In the genomic region with DNA sequence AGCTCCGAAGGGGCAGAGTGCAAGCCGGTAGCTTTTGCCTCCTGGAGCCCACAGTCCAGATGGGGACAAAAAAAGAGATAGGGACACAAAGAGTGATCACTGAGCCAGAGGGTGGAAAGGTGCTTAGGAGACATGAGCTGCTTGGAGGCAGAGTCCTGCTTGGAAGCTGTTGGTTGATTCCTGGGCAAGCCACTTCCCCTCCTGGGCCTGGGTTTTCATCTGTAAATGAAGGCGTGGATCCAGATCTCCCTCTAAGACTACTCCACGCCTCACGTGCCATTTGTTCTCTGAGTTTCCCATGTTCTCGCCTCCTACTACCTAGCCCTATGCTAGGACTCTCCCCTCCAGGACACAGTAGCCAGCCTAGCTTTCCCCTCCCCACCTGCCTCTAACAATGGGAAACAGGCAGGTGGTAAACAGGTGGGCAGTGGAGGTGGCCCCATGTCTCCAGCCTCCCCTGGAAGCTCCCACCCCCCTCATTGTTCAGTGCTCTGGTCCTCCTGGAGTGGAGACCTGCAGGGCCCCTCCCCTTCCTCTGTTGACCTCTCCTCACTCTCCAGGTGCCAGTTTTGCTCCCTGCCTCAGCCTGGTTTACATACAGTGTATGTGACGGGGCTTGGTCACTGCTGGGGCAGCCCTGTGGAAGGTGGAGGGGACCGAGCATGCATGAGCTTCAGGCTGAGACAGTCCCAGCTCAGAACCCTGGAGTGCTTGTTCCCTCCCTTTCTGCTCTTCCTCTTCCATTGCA, we compare ENCODE assay signal across 25 cellular contexts. TPM values are rescaled to one million over a fixed set of nuclear protein-coding genes. Genes with fewer than 3 reads are reported as not detected.
DNase-seq lines count a peak whose midpoint lies in the region; ATAC-seq and TF ChIP-seq lines count a peak whose summit lies in the region.
"Had no signal": no experiment of that assay in that cellular context is flagged by ENCODE, and none has a peak within 500 bp of the region (broad histone marks: within the 10 kb centered on the region; RNA-seq: fewer than 3 reads in every experiment).

No MANE protein-coding gene starts in this region.

- no peak overlapping the region for H2AFZ ChIP-seq in GM23248

- H3K4me3 ChIP-seq in right lobe of liver (peak overlapping the region; percentile 68 to 88 (median 74)), sigmoid colon (no peak overlapping the region), GM23248 (no peak overlapping the region)

- H3K27me3 ChIP-seq in right lobe of liver = no peaks in the 10 kb centered on the region
- no peaks in the 10 kb centered on the region for H3K27me3 ChIP-seq in sigmoid colon
- H3K27me3 ChIP-seq in GM23248 (replicated peaks; ENCODE audit: insufficient read depth) = no peaks in the 10 kb centered on the region

- H3K36me3 ChIP-seq in right lobe of liver (peaks cover 0 to 70% (median 32%) of the 10 kb centered on the region in 4 donors), sigmoid colon (no peaks in the 10 kb centered on the region), GM23248 (ENCODE audit: low read depth) (no peaks in the 10 kb centered on the region)

- no peak for TF ChIP-seq EP300 in sigmoid colon (IDR thresholded peaks at IDR 0.05)

- intact Hi-C loops in cardiac septum (cut with DNase I) = no loop called here
- intact Hi-C loops in left ventricle myocardium superior (cut with micrococcal nuclease) = no loop called here
- intact Hi-C loops in right lobe of liver (cut with DNase I) = no loop called here
- intact Hi-C loops in sigmoid colon (cut with DNase I) = no loop called here

- TF ChIP-seq POLR2A in right lobe of liver (IDR thresholded peaks at IDR 0.05) (no peak), sigmoid colon (IDR thresholded peaks at IDR 0.05) (no peak)

- TF ChIP-seq CTCF in right lobe of liver (IDR thresholded peaks at IDR 0.05) (no peak), sigmoid colon (IDR thresholded peaks at IDR 0.05) (no peak)

- H3K27ac ChIP-seq in right lobe of liver = no peak overlapping the region
- H3K27ac ChIP-seq in sigmoid colon = no peak overlapping the region
- H3K27ac ChIP-seq in GM23248 = no peak overlapping the region
- H3K27ac ChIP-seq: RWPE1 had no signal

- H3F3A ChIP-seq in GM23248 (ENCODE audit: insufficient read depth) = no peaks in the 10 kb centered on the region

- DNase-seq in cardiac septum (ENCODE audit: low spot score) = peak; percentile 19
- no peak for DNase-seq in left ventricle myocardium superior
- peak in 2 of 3 donors; percentile 47 to 51 for DNase-seq in right lobe of liver
- peak; percentile 35 for DNase-seq in sigmoid colon
- DNase-seq in HUDEP-2 (lab: John Stamatoyannopoulos, UW; ENCODE audit: unreplicated experiment in 76 of 76) = no peak
- no peak for DNase-seq in GM23248
- DNase-seq: DMS153, DND-41, H7, IMR-90, KG1, NCI-H1048, NCI-H1417 treated with DMSO at 0.1 percent for 48 hours, NCI-H1694 treated with DMSO at 0.1 percent for 48 hours, NCI-H2081, NCI-H2227 treated with DMSO at 0.1 percent for 48 hours, NCI-H526 treated with DMSO at 0.1 percent for 48 hours, SHP77 treated with DMSO at 0.1 percent for 48 hours had no signal

- in situ Hi-C loops in GM23248 (cut with MboI) = no loop called here

- H3K4me1 ChIP-seq in right lobe of liver (peaks cover 0 to 40% (median 1%) of the 10 kb centered on the region in 4 donors), sigmoid colon (no peaks in the 10 kb centered on the region), GM23248 (ENCODE audit: insufficient read depth) (no peaks in the 10 kb centered on the region)

- H3K4me2 ChIP-seq in GM23248 (ENCODE audit: unreplicated experiment) = no peak overlapping the region

- no peaks in the 10 kb centered on the region for H3K9me2 ChIP-seq in GM23248 (ENCODE audit: insufficient read depth)

- ATAC-seq in left ventricle myocardium superior = no peak
- peak; percentile 0 to 18 (median 4) for ATAC-seq in right lobe of liver
- no peak for ATAC-seq in HG02571 (IDR thresholded peaks at IDR 0.05; ENCODE audit: unreplicated experiment)
- ATAC-seq: Panc1 had no signal

- no peaks in the 10 kb centered on the region for H3K79me2 ChIP-seq in GM23248 (ENCODE audit: insufficient read depth)

- 29% methylated on average over 2 of the region's 8 CpGs for WGBS in right lobe of liver (ENCODE audit: insufficient coverage, low coverage, low lambda C conversion rate, missing lambda C conversion rate)
- 81 to 86% methylated on average over 8 of the region's 8 CpGs for WGBS in sigmoid colon, 2 donors
- 69 to 76% methylated on average over 8 of the region's 8 CpGs for WGBS in GM23248 (ENCODE audit: low coverage in 1 of 2, low lambda C conversion rate in 2 of 2, missing lambda C conversion rate in 2 of 2), 2 experiments

- no peak overlapping the region for H3K9ac ChIP-seq in GM23248

- H3K9me3 ChIP-seq in right lobe of liver (no peaks in the 10 kb centered on the region), sigmoid colon (peaks cover 3 to 23% (median 11%) of the 10 kb centered on the region in 4 donors), GM23248 (ENCODE audit: low read depth) (no peaks in the 10 kb centered on the region)

- no peaks in the 10 kb centered on the region for H4K20me1 ChIP-seq in GM23248 (ENCODE audit: insufficient read depth)

RNA-seq across cellular contexts. Expression of gene SERPINA3, which starts 3.8 kb away (rescaled TPM):
- total RNA-seq in cardiac septum (24.5 TPM), left ventricle myocardium superior (63.5 TPM), right lobe of liver (over 10,000 TPM in 2 of 6 experiments, 1,000 to 10,000 TPM in 4; 5,211 to 12,749 (median 8,707) TPM), sigmoid colon (100 to 1,000 TPM in 1 of 4 donors, 10 to 100 TPM in 3; 80.9 to 233 (median 97.9) TPM)
- polyA plus RNA-seq in sigmoid colon (10 to 100 TPM in 2 of 3 donors, 1 to 10 TPM in 1; 2.3 to 94.5 (median 59.5) TPM), GM23248 (2016; fragmentation: Nextera tagmentation; extraction: Ambion mirVana) (0.75 and 0.85 TPM in 2 replicates)
- 0.89 and 1.1 TPM in 2 replicates for total RNA-seq in GM23248 (2014; rRNA removed; shearing (Covaris generic))
- total RNA-seq: A172, H7, NCI-H460, OCI-LY7 had no signal

RNA-seq across cellular contexts. Expression of gene SERPINA5, which starts 34.8 kb away (rescaled TPM):
- 1.2 TPM for total RNA-seq in cardiac septum
- total RNA-seq in left ventricle myocardium superior = 4.0 TPM
- 100 to 1,000 TPM in 4 of 6 experiments, 10 to 100 TPM in 2; 24.7 to 317 (median 167) TPM for total RNA-seq in right lobe of liver
- total RNA-seq in sigmoid colon = 1 to 10 TPM; 1.4 to 9.3 (median 3.3) TPM
- polyA plus RNA-seq in sigmoid colon = 1 to 10 TPM in 1 of 3 donors, under 1 TPM in 1, not detected in 1; 0.69 to 4.5 TPM
- total RNA-seq in GM23248 (2014; rRNA removed; shearing (Covaris generic)) = not detected in 2 replicates
- not detected in 2 replicates for polyA plus RNA-seq in GM23248 (2016; fragmentation: Nextera tagmentation; extraction: Ambion mirVana)
- total RNA-seq: A172, IMR-90, OCI-LY7 had no signal
- polyA plus RNA-seq: IMR-90 had no signal

RNA-seq across cellular contexts. Expression of gene SERPINA4, which starts 54.8 kb away (rescaled TPM):
- total RNA-seq in cardiac septum (not detected), left ventricle myocardium superior (not detected), right lobe of liver (100 to 1,000 TPM in 4 of 6 experiments, 10 to 100 TPM in 2; 41.2 to 204 (median 145) TPM), sigmoid colon (not detected)
- polyA plus RNA-seq in sigmoid colon (not detected), GM23248 (2016; fragmentation: Nextera tagmentation; extraction: Ambion mirVana) (not detected in 2 replicates)
- not detected in 2 replicates for total RNA-seq in GM23248 (2014; rRNA removed; shearing (Covaris generic))
- total RNA-seq: A172, H7, IMR-90, NCI-H460, OCI-LY7 had no signal
- polyA plus RNA-seq: BJ, IMR-90 had no signal

Comparison
In these comparisons a context has a peak if more than half of its experiments do, and no peak if none do; other contexts are left out.
1. DNase-seq: peak in cardiac septum (single experiment), right lobe of liver (2 of 3) and sigmoid colon (single experiment); none in left ventricle myocardium superior (single experiment), HUDEP-2 (0 of 76) and GM23248 (single experiment).
2. ATAC-seq: peak in right lobe of liver (4 of 4); none in left ventricle myocardium superior (single experiment) and HG02571 (single experiment).
3. H3K4me3 ChIP-seq: peak in right lobe of liver (3 of 3); none in sigmoid colon (0 of 4) and GM23248 (single experiment).
4. RNA of gene SERPINA3, which starts 3.8 kb away (total RNA-seq): 5,211 to 12,749 TPM in right lobe of liver; 80.9 to 233 TPM in sigmoid colon, 63.5 TPM in left ventricle myocardium superior (single experiment), 24.5 TPM in cardiac septum (single experiment) and 0.89 to 1.1 TPM in GM23248; every median in the first group is over 10 times any median in the second.
5. RNA of gene SERPINA4, which starts 54.8 kb away (total RNA-seq): 41.2 to 204 TPM in right lobe of liver; not detected in cardiac septum (single experiment), not detected in left ventricle myocardium superior (single experiment), not detected in sigmoid colon and not detected in GM23248; every median in the first group is over 10 times any median in the second.